ENCODE assay signal across 9 cellular contexts in genomic region chr7:98802781-98803110, GRCh38.
DNase-seq lines count a peak whose midpoint lies in the region; ATAC-seq and TF ChIP-seq lines count a peak whose summit lies in the region.
"Had no signal": no experiment of that assay in that cellular context is flagged by ENCODE, and none has a peak within 500 bp of the region (broad histone marks: within the 10 kb centered on the region; RNA-seq: fewer than 3 reads in every experiment).

No MANE protein-coding gene starts in this region.

- intact Hi-C loops in adrenal gland (cut with DNase I) = no loop called here

- WGBS in mesodermal cell (ENCODE audit: insufficient coverage in 2 of 2), 2 experiments = 87 to 91% methylated on average over 2 of the region's 2 CpGs
- WGBS in adrenal gland, 4 donors = 88 to 97% (median 90%) methylated on average over 2 of the region's 2 CpGs

- TF ChIP-seq POLR2A in adrenal gland (IDR thresholded peaks at IDR 0.05) = no peak

- DNase-seq in cortex of kidney (lab: John Stamatoyannopoulos, UW) (no peak), adrenal gland (no peak), HuH-7.5 (ENCODE audit: low spot score) (no peak)

- H3K27ac ChIP-seq in mesodermal cell (ENCODE audit: low read depth, low read length, severe bottlenecking) (peak overlapping the region; percentile 74), adrenal gland (no peak overlapping the region)

- peaks cover 10% of the 10 kb centered on the region for H3K9me3 ChIP-seq in mesodermal cell (ENCODE audit: control insufficient read depth, low read length)
- peaks cover 0 to 2% (median 0%) of the 10 kb centered on the region in 3 donors for H3K9me3 ChIP-seq in adrenal gland (replicated peaks in 1 of 3)
- H3K9me3 ChIP-seq: HAP-1 had no signal

- no peaks in the 10 kb centered on the region for H3K36me3 ChIP-seq in mesodermal cell (ENCODE audit: control insufficient read depth, insufficient read depth, low read length)
- no peaks in the 10 kb centered on the region for H3K36me3 ChIP-seq in adrenal gland (replicated peaks in 1 of 2)
- H3K36me3 ChIP-seq: HAP-1 had no signal

- no peaks in the 10 kb centered on the region for H3K27me3 ChIP-seq in adrenal gland

- no peak for TF ChIP-seq CTCF in adrenal gland (IDR thresholded peaks at IDR 0.05)

- H3K4me1 ChIP-seq in mesodermal cell (ENCODE audit: control insufficient read depth, insufficient read depth, low read length, poor library complexity, severe bottlenecking) (no peaks in the 10 kb centered on the region), adrenal gland (replicated peaks in 1 of 2) (no peaks in the 10 kb centered on the region)

- ATAC-seq in GM18909 (IDR thresholded peaks at IDR 0.05; ENCODE audit: poor library complexity, unreplicated experiment) = peak; percentile 26
- peak; percentile 25 for ATAC-seq in GM21825 (IDR thresholded peaks at IDR 0.05; ENCODE audit: unreplicated experiment)
- peak; percentile 31 for ATAC-seq in HG03280 (IDR thresholded peaks at IDR 0.05; ENCODE audit: unreplicated experiment)
- ATAC-seq in HG03521 (IDR thresholded peaks at IDR 0.05; ENCODE audit: unreplicated experiment) = no peak

- H3K4me3 ChIP-seq in mesodermal cell (ENCODE audit: extremely low read depth, insufficient read depth, low read length, poor library complexity, severe bottlenecking) (no peak overlapping the region), adrenal gland (no peak overlapping the region)
- H3K4me3 ChIP-seq: HAP-1 had no signal
